ENCODE assay signal across 25 cellular contexts in the genomic region with DNA sequence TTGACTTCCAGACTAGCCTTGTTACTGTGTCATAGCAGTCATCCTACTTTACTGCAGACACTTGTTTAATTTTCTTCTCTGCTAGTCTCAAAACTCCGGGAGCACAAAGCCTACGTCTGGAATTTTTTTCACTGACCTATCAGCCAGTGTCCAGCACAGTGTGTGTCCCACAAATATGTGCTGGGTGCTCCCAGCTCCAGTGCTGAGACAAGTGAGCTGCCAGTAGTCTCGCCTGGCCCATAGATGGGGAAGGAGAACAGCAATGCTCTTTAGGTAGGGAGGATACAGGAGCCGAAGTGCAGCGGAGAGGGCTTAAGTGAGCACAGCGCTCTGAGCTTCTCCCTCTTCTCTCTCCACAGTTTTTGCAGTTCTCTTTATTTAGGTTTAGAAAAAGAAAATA. TPM values are rescaled to one million over a fixed set of nuclear protein-coding genes. Genes with fewer than 3 reads are reported as not detected.
"Had no signal": no experiment of that assay in that cellular context is flagged by ENCODE, and none has a peak within 500 bp of the region (broad histone marks: within the 10 kb centered on the region; RNA-seq: fewer than 3 reads in every experiment).

No MANE protein-coding gene starts in this region.

- H3K36me3 Mint-ChIP-seq: activated naive CD4-positive, alpha-beta T cell treated with anti-CD3 and anti-CD28 coated beads, Interleukin-2, amount 50 U/mL, for 24 hours; natural killer cell treated with Interleukin-12 subunit alpha and Interleukin-12 subunit beta and Interleukin-15 and Interleukin-18, amount 100 ng/mL, for 72 hours; WTC11 had no signal

- H3K27ac ChIP-seq: colonic mucosa, gastrocnemius medialis, ovary had no signal

- ATAC-seq: activated naive CD8-positive, alpha-beta T cell treated with anti-CD3 and anti-CD28 coated beads, Interleukin-2, amount 50 U/mL, for 24 hours; gastrocnemius medialis; left colon; natural killer cell treated with Interleukin-12 subunit alpha and Interleukin-12 subunit beta and Interleukin-15 and Interleukin-18, amount 100 ng/mL, for 72 hours; WTC11 had no signal

- H3K36me3 ChIP-seq: colonic mucosa, gastrocnemius medialis, ovary, spleen, transverse colon had no signal

- H3K4me3 ChIP-seq: colonic mucosa, gastrocnemius medialis, ovary, spleen, transverse colon had no signal

- H3K27me3 Mint-ChIP-seq: activated CD4-positive, alpha-beta memory T cell treated with anti-CD3 and anti-CD28 coated beads, Interleukin-2, amount 10 ng/mL, durations not matched to agents 7 days and 5 days; activated CD4-positive, alpha-beta T cell treated with anti-CD3 and anti-CD28 coated beads, Interleukin-2, amount 10 ng/mL, durations not matched to agents 7 days and 5 days; activated naive CD4-positive, alpha-beta T cell treated with anti-CD3 and anti-CD28 coated beads, Interleukin-2, amount 50 U/mL, for 24 hours; activated naive CD8-positive, alpha-beta T cell treated with anti-CD3 and anti-CD28 coated beads, Interleukin-2, amount 50 U/mL, for 24 hours; natural killer cell treated with Interleukin-12 subunit alpha and Interleukin-12 subunit beta and Interleukin-15 and Interleukin-18, amount 100 ng/mL, for 72 hours; progenitor cell of endocrine pancreas had no signal

- DNase-seq: activated CD4-positive, alpha-beta memory T cell treated with anti-CD3 and anti-CD28 coated beads, Interleukin-2, amount 10 ng/mL, durations not matched to agents 7 days and 5 days; activated CD4-positive, alpha-beta T cell treated with anti-CD3 and anti-CD28 coated beads for 1 hour; activated CD4-positive, alpha-beta T cell treated with anti-CD3 and anti-CD28 coated beads, Interleukin-2, amount 10 ng/mL, durations not matched to agents 7 days and 5 days; activated naive CD8-positive, alpha-beta T cell treated with anti-CD3 and anti-CD28 coated beads, Interleukin-2, amount 50 U/mL, for 24 hours; activated T-cell treated with anti-CD3 and anti-CD28 coated beads, Interleukin-2, amount 50 U/mL, for 48 hours; amygdala; colonic mucosa; effector CD8-positive, alpha-beta T cell; gastrocnemius medialis; hippocampal formation; kidney; left colon; ovary; spleen; stimulated activated CD4-positive, alpha-beta T cell treated with anti-CD3 and anti-CD28 coated beads, Interleukin-2, amount 100 ng/mL, for 48 hours; stimulated activated naive CD4-positive, alpha-beta T cell treated with Interleukin-2 at 50 U/mL for 16 hours; SW 1271; T1000; transverse colon had no signal

- H3K9me3 Mint-ChIP-seq: activated CD4-positive, alpha-beta T cell treated with anti-CD3 and anti-CD28 coated beads, Interleukin-2, amount 10 ng/mL, durations not matched to agents 7 days and 5 days; WTC11 had no signal

- H3K9me3 ChIP-seq: colonic mucosa, gastrocnemius medialis, ovary, transverse colon had no signal

- H3K27me3 ChIP-seq: colonic mucosa, gastrocnemius medialis, ovary, spleen, transverse colon had no signal

- H3K4me3 Mint-ChIP-seq: activated CD4-positive, alpha-beta memory T cell treated with anti-CD3 and anti-CD28 coated beads, Interleukin-2, amount 10 ng/mL, durations not matched to agents 7 days and 5 days; activated CD4-positive, alpha-beta T cell treated with anti-CD3 and anti-CD28 coated beads, Interleukin-2, amount 10 ng/mL, durations not matched to agents 7 days and 5 days; activated naive CD4-positive, alpha-beta T cell treated with anti-CD3 and anti-CD28 coated beads, Interleukin-2, amount 50 U/mL, for 24 hours; activated naive CD8-positive, alpha-beta T cell treated with anti-CD3 and anti-CD28 coated beads, Interleukin-2, amount 50 U/mL, for 24 hours; natural killer cell treated with Interleukin-12 subunit alpha and Interleukin-12 subunit beta and Interleukin-15 and Interleukin-18, amount 100 ng/mL, for 72 hours; T-helper 1 cell treated with Interleukin-12 subunit alpha and Interleukin-12 subunit beta and Interleukin-4 antibody, amounts not matched to agents 30 μg/mL and 1 μg/mL, for 36 hours; WTC11 had no signal

- H3K4me1 ChIP-seq: colonic mucosa, gastrocnemius medialis, transverse colon had no signal

- H3K27ac Mint-ChIP-seq: activated CD4-positive, alpha-beta memory T cell treated with anti-CD3 and anti-CD28 coated beads, Interleukin-2, amount 10 ng/mL, durations not matched to agents 7 days and 5 days; activated CD4-positive, alpha-beta T cell treated with anti-CD3 and anti-CD28 coated beads, Interleukin-2, amount 10 ng/mL, durations not matched to agents 7 days and 5 days; activated naive CD4-positive, alpha-beta T cell treated with anti-CD3 and anti-CD28 coated beads, Interleukin-2, amount 50 U/mL, for 24 hours; activated naive CD8-positive, alpha-beta T cell treated with anti-CD3 and anti-CD28 coated beads, Interleukin-2, amount 50 U/mL, for 24 hours; activated T-helper 2 cell treated with anti-CD3 and anti-CD28 coated beads, Interferon-gamma antibody, Interleukin-2, Interleukin-4, amounts not matched to agents 10 μg/mL and 5 μg/mL and 100 μg/mL, durations not matched to agents 14 hours and 24 hours and 36 hours; natural killer cell treated with Interleukin-12 subunit alpha and Interleukin-12 subunit beta and Interleukin-15 and Interleukin-18, amount 100 ng/mL, for 72 hours; T-helper 1 cell treated with Interleukin-12 subunit alpha and Interleukin-12 subunit beta and Interleukin-4 antibody, amounts not matched to agents 30 μg/mL and 1 μg/mL, for 36 hours; WTC11 had no signal

- H3K4me1 Mint-ChIP-seq: activated CD4-positive, alpha-beta memory T cell treated with anti-CD3 and anti-CD28 coated beads, Interleukin-2, amount 10 ng/mL, durations not matched to agents 7 days and 5 days; activated CD4-positive, alpha-beta T cell treated with anti-CD3 and anti-CD28 coated beads, Interleukin-2, amount 10 ng/mL, durations not matched to agents 7 days and 5 days; activated naive CD4-positive, alpha-beta T cell treated with anti-CD3 and anti-CD28 coated beads, Interleukin-2, amount 50 U/mL, for 24 hours; activated naive CD8-positive, alpha-beta T cell treated with anti-CD3 and anti-CD28 coated beads, Interleukin-2, amount 50 U/mL, for 24 hours had no signal

RNA-seq across cellular contexts. Expression of a gene that starts 34.0 kb away (rescaled TPM):
- total RNA-seq: activated CD4-positive, alpha-beta memory T cell treated with anti-CD3 and anti-CD28 coated beads, Interleukin-2, amount 10 ng/mL, durations not matched to agents 7 days and 5 days; activated CD4-positive, alpha-beta T cell treated with anti-CD3 and anti-CD28 coated beads, Interleukin-2, amount 10 ng/mL, durations not matched to agents 7 days and 5 days; activated T-helper 2 cell treated with anti-CD3 and anti-CD28 coated beads, Interferon-gamma antibody, Interleukin-2, Interleukin-4, amounts not matched to agents 10 μg/mL and 5 μg/mL and 100 μg/mL, durations not matched to agents 14 hours and 24 hours and 36 hours; natural killer cell treated with Interleukin-12 subunit alpha and Interleukin-12 subunit beta and Interleukin-15 and Interleukin-18, amount 100 ng/mL, for 72 hours had no signal
